Comparison of ENCODE assay signal across 33 cellular contexts in genomic region chr1:37166005-37166404, GRCh38.
"Had no signal": no experiment of that assay in that cellular context is flagged by ENCODE, and none has a peak within 500 bp of the region (broad histone marks: within the 10 kb centered on the region; RNA-seq: fewer than 3 reads in every experiment).

No MANE protein-coding gene starts in this region.

- DNase-seq: activated effector memory CD4-positive, alpha-beta T cell treated with anti-CD3 and anti-CD28 coated beads, Interleukin-2, amount 50 U/mL, for 16 hours; activated effector memory CD4-positive, alpha-beta T cell treated with Interleukin-2 at 50 U/mL for 16 hours; activated gamma-delta T cell; activated gamma-delta T cell treated with Interleukin-2 at 50 U/mL for 16 hours; activated naive CD4-positive, alpha-beta T cell; activated naive CD4-positive, alpha-beta T cell treated with anti-CD3 and anti-CD28 coated beads for 36 hours; activated naive CD4-positive, alpha-beta T cell treated with anti-CD3 and anti-CD28 coated beads, Interleukin-2, amount 10 ng/mL, durations not matched to agents 7 days and 5 days; activated naive CD4-positive, alpha-beta T cell treated with anti-CD3 and anti-CD28 coated beads, Interleukin-2, amount 50 U/mL, for 16 hours; activated naive CD4-positive, alpha-beta T cell treated with Interleukin-2 at 50 U/mL for 16 hours; activated naive CD8-positive, alpha-beta T cell treated with anti-CD3 and anti-CD28 coated beads for 36 hours; activated naive CD8-positive, alpha-beta T cell treated with anti-CD3 and anti-CD28 coated beads, Interleukin-2, amount 10 ng/mL, durations not matched to agents 7 days and 5 days; activated naive CD8-positive, alpha-beta T cell treated with anti-CD3 and anti-CD28 coated beads, Interleukin-2, amount 50 U/mL, for 24 hours; activated T-cell treated with anti-CD3 and anti-CD28 coated beads, Interleukin-2, amount 50 U/mL, for 24 hours; activated T-cell treated with anti-CD3 and anti-CD28 coated beads, Interleukin-2, amount 50 U/mL, for 4 hours; activated T-cell treated with anti-CD3 and anti-CD28 coated beads, Interleukin-2, amount 50 U/mL, for 48 hours; activated T-cell treated with anti-CD3 and anti-CD28 coated beads, Interleukin-2, amount 50 U/mL, for 72 hours; adrenal gland; amniotic stem cell; amygdala; anterior cingulate cortex; aorta; body of pancreas; brain microvascular endothelial cell; caudate nucleus; central memory CD4-positive, alpha-beta T cell; cerebellar nuclear complex had no signal

- ATAC-seq: activated naive CD4-positive, alpha-beta T cell treated with anti-CD3 and anti-CD28 coated beads, Interleukin-2, amount 50 U/mL, for 72 hours; activated naive CD8-positive, alpha-beta T cell treated with anti-CD3 and anti-CD28 coated beads, Interleukin-2, amount 50 U/mL, for 24 hours; activated T-cell treated with anti-CD3 and anti-CD28 coated beads, Interleukin-2, amount 50 U/mL, for 4 hours; activated T-cell treated with anti-CD3 and anti-CD28 coated beads, Interleukin-2, amount 50 U/mL, for 72 hours; activated T-helper 17 cell treated with anti-CD3 and anti-CD28 coated beads, Interleukin-2, amount 50 U/mL, for 72 hours; body of pancreas had no signal

- H3K27me3 ChIP-seq: adrenal gland, ascending aorta, body of pancreas, brain microvascular endothelial cell, breast epithelium, cardiac muscle cell had no signal

- H3K4me1 ChIP-seq: adrenal gland, ascending aorta, body of pancreas, breast epithelium had no signal

- H3K9me3 ChIP-seq: adrenal gland, ascending aorta, body of pancreas had no signal

- H3K4me3 ChIP-seq: adrenal gland, ascending aorta, body of pancreas, breast epithelium, cardiac muscle cell had no signal

- H3K36me3 ChIP-seq: adrenal gland, ascending aorta, brain microvascular endothelial cell, breast epithelium, cardiac muscle cell had no signal

- FAIRE-seq: astrocyte, bronchial epithelial cell had no signal

- H3K27ac ChIP-seq: adrenal gland, ascending aorta, body of pancreas, brain microvascular endothelial cell, breast epithelium, cardiac muscle cell had no signal
